8 cellular contexts compared by ENCODE assay signal in the genomic region with DNA sequence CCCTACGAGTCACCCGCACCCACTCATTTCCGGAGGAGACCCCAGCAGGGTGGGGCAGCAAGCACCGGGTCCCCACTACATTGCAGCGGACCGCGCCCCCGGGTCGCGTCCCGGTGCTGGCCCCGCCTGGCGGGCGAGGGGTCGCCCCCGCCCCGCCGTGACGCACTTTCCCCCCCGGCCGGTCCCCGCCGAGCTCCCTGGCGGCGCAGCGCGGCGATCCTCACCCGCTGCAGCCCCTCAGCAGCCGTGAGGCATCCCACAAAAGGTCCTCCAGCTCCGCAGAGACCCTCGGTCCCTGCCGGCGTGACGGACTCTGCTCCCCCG.
DNase-seq lines count a peak whose midpoint lies in the region; ATAC-seq and TF ChIP-seq lines count a peak whose summit lies in the region.

No MANE protein-coding gene starts in this region.

- 0 to 1% (median 1%) methylated on average over 17 to 36 of the region's 36 CpGs for WGBS in heart left ventricle, 4 donors

- POLR2A ChIA-PET in CD8-positive, alpha-beta T cell (lab: Charles Lee) = no interaction called here

- no peaks in the 10 kb centered on the region for H3K36me3 ChIP-seq in CD8-positive, alpha-beta T cell (ENCODE audit: insufficient read depth, low read length)
- H3K36me3 ChIP-seq in heart left ventricle (no peaks in the 10 kb centered on the region), rectal smooth muscle tissue (ENCODE audit: control insufficient read depth, insufficient read depth, low read length) (no peaks in the 10 kb centered on the region)

- H3K9ac ChIP-seq in rectal smooth muscle tissue (ENCODE audit: low read length) = no peak overlapping the region

- H3K27me3 Mint-ChIP-seq in CD8-positive, alpha-beta T cell (ENCODE audit: low read depth) = peaks cover 67% of the 10 kb centered on the region

- TF ChIP-seq POLR2A in heart left ventricle (IDR thresholded peaks at IDR 0.05) = no peak

- H3K27ac ChIP-seq in CD8-positive, alpha-beta T cell (ENCODE audit: low read depth, low read length) = no peak overlapping the region
- H3K27ac ChIP-seq in heart left ventricle = peak overlapping the region; percentile 81 to 99 (median 93)
- H3K27ac ChIP-seq in rectal smooth muscle tissue (ENCODE audit: low read depth, low read length) = peak overlapping the region; percentile 70

- CTCF ChIA-PET in CD8-positive, alpha-beta T cell (lab: Charles Lee) = interaction anchor here (1.3 to 2.0 kb wide), 2 partner anchors 8 to 13 kb away, joined by 5 to 6 read pairs; no protein-coding TSS in a partner anchor

- peaks cover 25% of the 10 kb centered on the region for H3K27me3 ChIP-seq in CD8-positive, alpha-beta T cell (ENCODE audit: insufficient read depth, low read length)
- H3K27me3 ChIP-seq in heart left ventricle (peaks cover 0 to 30% (median 0%) of the 10 kb centered on the region in 9 donors), rectal smooth muscle tissue (ENCODE audit: control insufficient read depth, insufficient read depth, low read length) (no peaks in the 10 kb centered on the region)

- intact Hi-C loops in CD8-positive, alpha-beta T cell (cut with DNase I, micrococcal nuclease) = loop anchor here in 1 of 2 experiments (2.0 kb wide), 1 partner anchor 1399 kb away; no protein-coding TSS in a partner anchor
- intact Hi-C loops in heart left ventricle (cut with DNase I) = loop anchor here (2.0 to 10.0 kb wide), 14 partner anchors 81 to 855 kb away; a partner anchor contains a TSS

- no peak for TF ChIP-seq CTCF in CD8-positive, alpha-beta T cell (IDR thresholded peaks at IDR 0.05)
- TF ChIP-seq CTCF in heart left ventricle (IDR thresholded peaks at IDR 0.05) = peak in 2 of 12 donors; percentile 10 to 12

- no peaks in the 10 kb centered on the region for H3K9me3 Mint-ChIP-seq in CD8-positive, alpha-beta T cell

- DNase-seq in CD8-positive, alpha-beta T cell = peak in 4 of 7 experiments; percentile 9 to 51 (median 17)
- peak; percentile 2 for DNase-seq in activated T-helper 9 cell treated with anti-CD3 and anti-CD28 coated beads, Interleukin-2, amount 50 U/mL, for 16 hours (ENCODE audit: low read depth)
- DNase-seq in heart left ventricle = peak; percentile 57 to 68 (median 64)
- DNase-seq in retina = no peak
- DNase-seq in SK-N-DZ (ENCODE audit: low spot score) = no peak

- peaks cover 12% of the 10 kb centered on the region for H3K4me1 Mint-ChIP-seq in CD8-positive, alpha-beta T cell (ENCODE audit: low read depth)

- peaks cover 7% of the 10 kb centered on the region for H3K4me1 ChIP-seq in CD8-positive, alpha-beta T cell (ENCODE audit: insufficient read depth, low read length)
- H3K4me1 ChIP-seq in heart left ventricle (peaks cover 0 to 65% (median 34%) of the 10 kb centered on the region in 12 donors), rectal smooth muscle tissue (ENCODE audit: control insufficient read depth, insufficient read depth, low read length) (peaks cover 2% of the 10 kb centered on the region)

- H3K36me3 Mint-ChIP-seq in CD8-positive, alpha-beta T cell = no peaks in the 10 kb centered on the region

- H3K4me3 Mint-ChIP-seq in CD8-positive, alpha-beta T cell = peak overlapping the region; percentile 82

- no peak overlapping the region for H3K27ac Mint-ChIP-seq in CD8-positive, alpha-beta T cell

- H3K4me3 ChIP-seq in CD8-positive, alpha-beta T cell (ENCODE audit: low read depth, low read length) = peak overlapping the region; percentile 59
- H3K4me3 ChIP-seq in heart left ventricle (peak overlapping the region; percentile 70 to 95 (median 83)), rectal smooth muscle tissue (ENCODE audit: low read length) (peak overlapping the region; percentile 81)

- no peaks in the 10 kb centered on the region for H3K9me3 ChIP-seq in CD8-positive, alpha-beta T cell (ENCODE audit: low read length)
- no peaks in the 10 kb centered on the region for H3K9me3 ChIP-seq in heart left ventricle

- ATAC-seq in CD8-positive, alpha-beta T cell = peak; percentile 50
- ATAC-seq in GM21360 (IDR thresholded peaks at IDR 0.05; ENCODE audit: unreplicated experiment) = peak; percentile 29
- peak; percentile 8 for ATAC-seq in HG03565 (IDR thresholded peaks at IDR 0.05; ENCODE audit: unreplicated experiment)
- peak in 3 of 4 donors; percentile 46 to 65 (median 54) for ATAC-seq in heart left ventricle

Comparison
In these comparisons a context has a peak if more than half of its experiments do, and no peak if none do; other contexts are left out.
1. DNase-seq: peak in CD8-positive, alpha-beta T cell (4 of 7), activated T-helper 9 cell treated with anti-CD3 and anti-CD28 coated beads, Interleukin-2, amount 50 U/mL, for 16 hours (single experiment) and heart left ventricle (5 of 5); none in retina (single experiment) and SK-N-DZ (single experiment).
2. Peak in every context shown above with its lines, with median percentiles within 50 percentile points of each other: ATAC-seq and H3K4me3 ChIP-seq.